ENCODE assay signal across 8 cellular contexts in genomic region chr1:167720965-167721616, GRCh38. TPM values are rescaled to one million over a fixed set of nuclear protein-coding genes. Genes with fewer than 3 reads are reported as not detected.
DNase-seq lines count a peak whose midpoint lies in the region; ATAC-seq, FAIRE-seq and TF ChIP-seq lines count a peak whose summit lies in the region.

No MANE protein-coding gene starts in this region.

- H3K27me3 Mint-ChIP-seq in immature natural killer cell (ENCODE audit: low read depth in 3 of 3) = peaks cover 2 to 14% (median 9%) of the 10 kb centered on the region in 3 donors

- H3K4me1 Mint-ChIP-seq in immature natural killer cell = peaks cover 22 to 30% of the 10 kb centered on the region in 2 donors

- ATAC-seq in GM18909 (IDR thresholded peaks at IDR 0.05; ENCODE audit: poor library complexity, unreplicated experiment) (peak; percentile 0), GM21737 (IDR thresholded peaks at IDR 0.05; ENCODE audit: unreplicated experiment) (no peak), HG03039 (IDR thresholded peaks at IDR 0.05; ENCODE audit: unreplicated experiment) (no peak)

- intact Hi-C loops in breast epithelium (cut with DNase I; ENCODE audit: low total_unique reads) = loop anchor here (10.0 kb wide), 1 partner anchor 84 kb away; no protein-coding TSS in a partner anchor

- peak overlapping the region; percentile 95 for H3K4me2 ChIP-seq in OCI-LY1 (ENCODE audit: low read length)

- FAIRE-seq in small intestine (lab: Jason Lieb, UNC) = no peak

- H3K4me3 ChIP-seq in BE2C (ENCODE audit: low read depth, low read length) = peak overlapping the region; percentile 75
- H3K4me3 ChIP-seq in OCI-LY1 (ENCODE audit: low read depth, low read length, poor library complexity, severe bottlenecking) = peak overlapping the region; percentile 78
- peak overlapping the region; percentile 83 to 100 (median 96) for H3K4me3 ChIP-seq in breast epithelium
- peak overlapping the region; percentile 78 to 97 for H3K4me3 ChIP-seq in small intestine (ENCODE audit: low read depth in 1 of 2, low read length in 2 of 2)

- H3K9me2 ChIP-seq in OCI-LY1 (ENCODE audit: low read depth, low read length) = no peaks in the 10 kb centered on the region

- no peaks in the 10 kb centered on the region for H4K20me1 ChIP-seq in OCI-LY1 (ENCODE audit: insufficient read depth, low read length)

- H3K36me3 Mint-ChIP-seq in immature natural killer cell = peaks cover 0 to 8% (median 0%) of the 10 kb centered on the region in 3 donors

- H3K27ac ChIP-seq in OCI-LY1 (ENCODE audit: low read depth, low read length, poor library complexity, severe bottlenecking) (peak overlapping the region; percentile 88), breast epithelium (peak overlapping the region; percentile 92 to 93), small intestine (ENCODE audit: low read depth in 1 of 2, low read length in 1 of 2) (peak overlapping the region; percentile 77 to 92)

- H3K36me3 ChIP-seq in BE2C = peaks cover 4% of the 10 kb centered on the region; the same call in 1 of the 2 replicates
- no peaks in the 10 kb centered on the region for H3K36me3 ChIP-seq in OCI-LY1 (ENCODE audit: insufficient read depth, low read length)
- H3K36me3 ChIP-seq in breast epithelium = no peaks in the 10 kb centered on the region
- peaks cover 0 to 2% of the 10 kb centered on the region in 2 donors for H3K36me3 ChIP-seq in small intestine (ENCODE audit: control insufficient read depth in 2 of 2, insufficient read depth in 2 of 2, low read length in 2 of 2)

- H3K9ac ChIP-seq in OCI-LY1 (ENCODE audit: low read length) = peak overlapping the region; percentile 70

- DNase-seq in BE2C = peak; percentile 54
- DNase-seq in breast epithelium (ENCODE audit: low spot score in 2 of 2) = no peak
- no peak for DNase-seq in immature natural killer cell
- peak; percentile 72 for DNase-seq in small intestine

- no peaks in the 10 kb centered on the region for H3K27me3 ChIP-seq in BE2C
- no peaks in the 10 kb centered on the region for H3K27me3 ChIP-seq in OCI-LY1 (ENCODE audit: insufficient read depth, low read length)
- H3K27me3 ChIP-seq in breast epithelium = no peaks in the 10 kb centered on the region
- no peaks in the 10 kb centered on the region for H3K27me3 ChIP-seq in small intestine (ENCODE audit: control insufficient read depth in 2 of 2, insufficient read depth in 2 of 2, low read length in 2 of 2)

- TF ChIP-seq CTCF in BE2C (IDR thresholded peaks at IDR 0.05; ENCODE audit: low read depth, low read length) (peak; percentile 68), OCI-LY1 (IDR thresholded peaks at IDR 0.05; ENCODE audit: low read length) (peak; percentile 63), breast epithelium (IDR thresholded peaks at IDR 0.05) (peak in 1 of 3 donors; percentile 34)

- peaks cover 3% of the 10 kb centered on the region; the same call in 1 of the 2 replicates for H3K4me1 ChIP-seq in BE2C
- H3K4me1 ChIP-seq in OCI-LY1 (ENCODE audit: insufficient read depth, low read length, severe bottlenecking) = peaks cover 73% of the 10 kb centered on the region
- H3K4me1 ChIP-seq in breast epithelium = peaks cover 0 to 17% of the 10 kb centered on the region in 2 donors
- peaks cover 0 to 8% of the 10 kb centered on the region in 2 donors for H3K4me1 ChIP-seq in small intestine (ENCODE audit: control insufficient read depth in 2 of 2, insufficient read depth in 1 of 2, low read depth in 1 of 2, low read length in 1 of 2)

- 11 to 19% (median 17%) methylated on average over 13 of the region's 13 CpGs for WGBS in small intestine, 3 donors

- H2AFZ ChIP-seq in OCI-LY1 (ENCODE audit: low read length) = peak overlapping the region; percentile 51

- peak overlapping the region; percentile 90 to 98 (median 96) for H3K4me3 Mint-ChIP-seq in immature natural killer cell

- 0 out of 2 replicates have a peak, but pooled peaks cover 4% of the 10 kb centered on the region for H3F3A ChIP-seq in OCI-LY1 (ENCODE audit: insufficient read depth, low read length)

- peaks cover 29% of the 10 kb centered on the region for H3K79me2 ChIP-seq in OCI-LY1 (ENCODE audit: insufficient read depth, low read length)

- no peaks in the 10 kb centered on the region for H3K9me3 Mint-ChIP-seq in immature natural killer cell

- no peak for TF ChIP-seq POLR2A in breast epithelium (IDR thresholded peaks at IDR 0.05)

- H3K9me3 ChIP-seq in BE2C = no peaks in the 10 kb centered on the region
- H3K9me3 ChIP-seq in OCI-LY1 (ENCODE audit: low read length) = no peaks in the 10 kb centered on the region
- H3K9me3 ChIP-seq in breast epithelium = no peaks in the 10 kb centered on the region
- no peaks in the 10 kb centered on the region for H3K9me3 ChIP-seq in small intestine (ENCODE audit: control insufficient read depth, low read depth)

- peak overlapping the region; percentile 41 to 77 (median 63) for H3K27ac Mint-ChIP-seq in immature natural killer cell

RNA-seq across cellular contexts. Expression of gene MPZL1, which starts 0.7 kb away (rescaled TPM):
- polyA plus RNA-seq in BE2C (2012; ENCODE audit: insufficient read depth, insufficient read length, low read depth) = 46.7 TPM
- total RNA-seq in breast epithelium = 10 to 100 TPM; 43.5 to 86.8 (median 86.2) TPM
- polyA plus RNA-seq in immature natural killer cell (10 to 100 TPM in 2 of 3 donors, 1 to 10 TPM in 1; 6.8 to 14.3 (median 12.1) TPM), small intestine (10 to 100 TPM in 1 of 3 donors, 1 to 10 TPM in 2; 8.1 to 54.1 (median 8.6) TPM)

Comparison
In these comparisons a context has a peak if more than half of its experiments do, and no peak if none do; other contexts are left out.
1. DNase-seq: peak in BE2C (single experiment) and small intestine (single experiment); none in breast epithelium (0 of 2) and immature natural killer cell (0 of 3).
2. Peak in every context shown above with its lines, with median percentiles within 50 percentile points of each other: H3K4me3 ChIP-seq and H3K27ac ChIP-seq.